ENCODE assay signal across 10 cellular contexts in genomic region chrX:51461053-51462050, GRCh38. TPM values are rescaled to one million over a fixed set of nuclear protein-coding genes. Genes with fewer than 3 reads are reported as not detected.
A peak's percentile ranks its signal among the peaks of the same experiment; 100 is the strongest.
DNase-seq lines count a peak whose midpoint lies in the region; ATAC-seq and TF ChIP-seq lines count a peak whose summit lies in the region.
"Had no signal": no experiment of that assay in that cellular context is flagged by ENCODE, and none has a peak within 500 bp of the region (broad histone marks: within the 10 kb centered on the region; RNA-seq: fewer than 3 reads in every experiment).

No MANE protein-coding gene starts in this region.

- no peaks in the 10 kb centered on the region for H3F3A ChIP-seq in SU-DHL-6 (ENCODE audit: insufficient read depth)

- CTCF ChIA-PET in activated naive CD4-positive, alpha-beta T cell treated with anti-CD3 and anti-CD28 coated beads for 36 hours (lab: Charles Lee): interaction anchor here (0.7 to 6.7 kb wide), 7 partner anchors 13 to 309 kb away, joined by 3 to 53 read pairs (median 4); no protein-coding TSS in a partner anchor

- H3K9me2 ChIP-seq in SU-DHL-6 (replicated peaks; ENCODE audit: insufficient read depth, low read length): no peaks in the 10 kb centered on the region

- H3K9me3 Mint-ChIP-seq in activated naive CD4-positive, alpha-beta T cell treated with anti-CD3 and anti-CD28 coated beads for 36 hours: no peaks in the 10 kb centered on the region
- H3K9me3 Mint-ChIP-seq: central memory CD8-positive, alpha-beta T cell; stimulated activated naive CD8-positive, alpha-beta T cell treated with anti-CD3 and anti-CD28 coated beads, Interleukin-15, Interleukin-2, amounts not matched to agents 100 ng/mL and 50 ng/mL, for 24 hours had no signal

- H3K4me3 ChIP-seq in HL-60 (replicated peaks; ENCODE audit: insufficient read depth, low read length) (no peak overlapping the region), SU-DHL-6 (ENCODE audit: insufficient read depth, low read length, poor library complexity, severe bottlenecking) (no peak overlapping the region), aorta (ENCODE audit: low read length in 2 of 2) (no peak overlapping the region)

- no peaks in the 10 kb centered on the region for H3K27me3 Mint-ChIP-seq in activated naive CD4-positive, alpha-beta T cell treated with anti-CD3 and anti-CD28 coated beads for 36 hours (ENCODE audit: low read depth)
- H3K27me3 Mint-ChIP-seq: central memory CD8-positive, alpha-beta T cell; stimulated activated naive CD8-positive, alpha-beta T cell treated with anti-CD3 and anti-CD28 coated beads, Interleukin-15, Interleukin-2, amounts not matched to agents 100 ng/mL and 50 ng/mL, for 24 hours had no signal

- H3K27ac ChIP-seq in HL-60 (replicated peaks): no peak overlapping the region
- no peak overlapping the region for H3K27ac ChIP-seq in SU-DHL-6 (ENCODE audit: low read depth, low read length)
- H3K27ac ChIP-seq in aorta (ENCODE audit: low read depth in 1 of 2, low read length in 2 of 2): no peak overlapping the region

- H3K4me2 ChIP-seq in SU-DHL-6 (ENCODE audit: low read depth, low read length, poor library complexity, severe bottlenecking): no peak overlapping the region

- intact Hi-C loops in activated naive CD4-positive, alpha-beta T cell treated with anti-CD3 and anti-CD28 coated beads for 36 hours (cut with micrococcal nuclease): loop anchor here (1.0 to 5.0 kb wide), 3 partner anchors 125 to 769 kb away; no protein-coding TSS in a partner anchor
- intact Hi-C loops in aorta (cut with DNase I): loop anchor here in 1 of 2 donors (5.0 kb wide), 1 partner anchor 314 kb away; no protein-coding TSS in a partner anchor

- no peaks in the 10 kb centered on the region for H3K4me1 Mint-ChIP-seq in activated naive CD4-positive, alpha-beta T cell treated with anti-CD3 and anti-CD28 coated beads for 36 hours (ENCODE audit: low read depth)
- H3K4me1 Mint-ChIP-seq: central memory CD8-positive, alpha-beta T cell had no signal

- no peak for ATAC-seq in stimulated activated naive CD8-positive, alpha-beta T cell treated with anti-CD3 and anti-CD28 coated beads, Interleukin-15, Interleukin-2, amounts not matched to agents 100 U/mL and 50 U/mL, for 24 hours
- ATAC-seq in aorta (ENCODE audit: low FRiP score) (no peak), HG03469 (IDR thresholded peaks at IDR 0.05; ENCODE audit: unreplicated experiment) (no peak)

- 38 to 48% methylated on average over 15 of the region's 15 CpGs for WGBS in aorta, 2 donors

- H3K9me3 ChIP-seq in SU-DHL-6 (ENCODE audit: insufficient read depth, low read length): no peaks in the 10 kb centered on the region
- no peaks in the 10 kb centered on the region for H3K9me3 ChIP-seq in aorta (ENCODE audit: control insufficient read depth, low read length)

- H4K20me1 ChIP-seq in SU-DHL-6 (ENCODE audit: low read depth, low read length): no peaks in the 10 kb centered on the region

- no peak overlapping the region for H2AFZ ChIP-seq in SU-DHL-6 (ENCODE audit: low read depth, low read length, severe bottlenecking)

- no peak overlapping the region for H3K9ac ChIP-seq in SU-DHL-6 (ENCODE audit: low read length)

- H3K4me1 ChIP-seq in aorta (ENCODE audit: control insufficient read depth in 1 of 2, insufficient read depth in 2 of 2, low read length in 2 of 2): no peaks in the 10 kb centered on the region

- H3K79me2 ChIP-seq in SU-DHL-6 (ENCODE audit: insufficient read depth, low read length): no peaks in the 10 kb centered on the region

- no peaks in the 10 kb centered on the region for H3K27me3 ChIP-seq in HL-60 (ENCODE audit: insufficient read depth, poor library complexity, severe bottlenecking)
- no peaks in the 10 kb centered on the region for H3K27me3 ChIP-seq in SU-DHL-6 (ENCODE audit: low read length)
- H3K27me3 ChIP-seq in aorta (ENCODE audit: control insufficient read depth in 1 of 2, insufficient read depth in 2 of 2, low read length in 1 of 2): no peaks in the 10 kb centered on the region

- no peak overlapping the region for H3K4me3 Mint-ChIP-seq in activated naive CD4-positive, alpha-beta T cell treated with anti-CD3 and anti-CD28 coated beads for 36 hours
- H3K4me3 Mint-ChIP-seq: central memory CD8-positive, alpha-beta T cell; stimulated activated naive CD8-positive, alpha-beta T cell treated with anti-CD3 and anti-CD28 coated beads, Interleukin-15, Interleukin-2, amounts not matched to agents 100 ng/mL and 50 ng/mL, for 24 hours had no signal

- TF ChIP-seq CTCF in HL-60 (IDR thresholded peaks at IDR 0.05; ENCODE audit: insufficient read depth, low read length) (peak; percentile 29), SU-DHL-6 (IDR thresholded peaks at IDR 0.05; ENCODE audit: insufficient read depth, low read length, poor library complexity, severe bottlenecking) (peak; percentile 37)

- H3K36me3 Mint-ChIP-seq in activated naive CD4-positive, alpha-beta T cell treated with anti-CD3 and anti-CD28 coated beads for 36 hours (ENCODE audit: low read depth): no peaks in the 10 kb centered on the region

- H3K27ac Mint-ChIP-seq in activated naive CD4-positive, alpha-beta T cell treated with anti-CD3 and anti-CD28 coated beads for 36 hours: no peak overlapping the region
- H3K27ac Mint-ChIP-seq: stimulated activated naive CD8-positive, alpha-beta T cell treated with anti-CD3 and anti-CD28 coated beads, Interleukin-15, Interleukin-2, amounts not matched to agents 100 ng/mL and 50 ng/mL, for 24 hours had no signal

- DNase-seq in activated naive CD4-positive, alpha-beta T cell treated with anti-CD3 and anti-CD28 coated beads for 36 hours: peak; percentile 17
- no peak for DNase-seq in activated naive CD4-positive, alpha-beta T cell treated with Interleukin-2 at 50 U/mL for 16 hours
- DNase-seq in HL-60 (ENCODE audit: low read depth in 1 of 2, low spot score in 1 of 2) (no peak), glomerular endothelial cell (ENCODE audit: extremely low read depth, low read depth, low spot score) (peak; percentile 14), aorta (no peak)
- DNase-seq in stimulated activated naive CD8-positive, alpha-beta T cell treated with anti-CD3 and anti-CD28 coated beads, Interleukin-15, Interleukin-2, amounts not matched to agents 100 U/mL and 50 U/mL, for 24 hours: peak; percentile 5

- H3K36me3 ChIP-seq in SU-DHL-6 (ENCODE audit: low read length) (no peaks in the 10 kb centered on the region), aorta (ENCODE audit: control insufficient read depth in 1 of 2, insufficient read depth in 2 of 2, low read length in 1 of 2) (no peaks in the 10 kb centered on the region)

RNA-seq across cellular contexts. Expression of gene NUDT11, which starts 35.0 kb away (rescaled TPM):
- total RNA-seq in activated naive CD4-positive, alpha-beta T cell treated with anti-CD3 and anti-CD28 coated beads for 36 hours: 1 to 10 TPM; 1.1 to 1.5 TPM
- total RNA-seq in glomerular endothelial cell (4.7 and 6.9 TPM in 2 replicates), aorta (1 to 10 TPM; 1.4 to 2.1 TPM)
- 1 to 10 TPM; 2.4 to 4.9 TPM for polyA plus RNA-seq in aorta

Comparison
In these comparisons a context has a peak if more than half of its experiments do, and no peak if none do; other contexts are left out.
1. DNase-seq: peak in activated naive CD4-positive, alpha-beta T cell treated with anti-CD3 and anti-CD28 coated beads for 36 hours (single experiment), glomerular endothelial cell (single experiment) and stimulated activated naive CD8-positive, alpha-beta T cell treated with anti-CD3 and anti-CD28 coated beads, Interleukin-15, Interleukin-2, amounts not matched to agents 100 U/mL and 50 U/mL, for 24 hours (single experiment); none in activated naive CD4-positive, alpha-beta T cell treated with Interleukin-2 at 50 U/mL for 16 hours (single experiment), HL-60 (0 of 2) and aorta (0 of 2).